In the genomic region with DNA sequence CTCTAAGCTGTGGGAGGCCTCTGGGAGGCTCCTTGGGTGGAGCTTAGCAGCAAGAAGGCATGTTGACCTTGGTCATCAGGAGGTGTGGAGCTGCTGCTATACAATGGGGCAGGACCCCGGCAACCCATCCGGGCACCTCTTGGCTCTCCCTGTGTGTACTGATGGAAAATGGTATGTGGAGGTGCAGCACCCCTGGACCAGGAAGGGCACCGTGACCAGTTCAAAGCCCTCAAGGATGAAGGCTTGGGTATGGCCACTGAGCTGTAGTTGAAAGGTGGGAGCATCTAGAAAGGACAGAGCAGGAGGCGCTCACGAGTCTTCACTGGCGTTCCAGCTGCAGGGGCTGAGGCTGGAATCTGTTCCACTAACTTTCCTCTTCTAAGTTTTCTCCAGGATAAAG, we compare ENCODE assay signal across 30 cellular contexts. TPM values are rescaled to one million over a fixed set of nuclear protein-coding genes. Genes with fewer than 3 reads are reported as not detected.
"Had no signal": no experiment of that assay in that cellular context is flagged by ENCODE, and none has a peak within 500 bp of the region (broad histone marks: within the 10 kb centered on the region; RNA-seq: fewer than 3 reads in every experiment).

No MANE protein-coding gene starts in this region.

- H2AFZ ChIP-seq: neural progenitor cell, parathyroid adenoma had no signal

- H3K27ac Mint-ChIP-seq: mesothelial cell of epicardium; naive B cell; natural killer cell; nephron progenitor cell; neural progenitor cell; stimulated activated memory B cell treated with anti-CD40 and anti-IgM and Interleukin-4, amounts not matched to agents 10 μg/mL and 1 μg/mL and 100 μg/mL, for 72 hours had no signal

- DNase-seq: hypothalamus; immature natural killer cell; left colon; left lung; lower lobe of right lung; mammary epithelial cell; mesenchymal stem cell; naive B cell; natural killer cell; nephron progenitor cell; occipital lobe; psoas muscle; right lobe of liver; stimulated activated CD4-positive, alpha-beta T cell treated with anti-CD3 and anti-CD28 coated beads, Interleukin-1b, Interleukin-23, amount 100 ng/mL, for 48 hours; stimulated activated CD4-positive, alpha-beta T cell treated with anti-CD3 and anti-CD28 coated beads, Interleukin-2, amount 100 ng/mL, for 48 hours; stimulated activated CD4-positive, alpha-beta T cell treated with anti-CD3 and anti-CD28 coated beads, Interleukin-4, amount 100 ng/mL, for 4 hours; stimulated activated CD8-positive, alpha-beta memory T cell treated with anti-CD3 and anti-CD28 coated beads, Interleukin-4, amount 100 ng/mL, for 48 hours; stimulated activated naive CD4-positive, alpha-beta T cell treated with Interleukin-2 at 50 U/mL for 16 hours; tibial artery; upper lobe of left lung had no signal

- H3K9ac ChIP-seq: neural progenitor cell, parathyroid adenoma had no signal

- H3K4me1 ChIP-seq: left lung, lower lobe of right lung, neural progenitor cell, parathyroid adenoma, psoas muscle, suprapubic skin, tibial artery, upper lobe of left lung, vagina had no signal

- H3K27me3 Mint-ChIP-seq: stimulated activated memory B cell treated with anti-CD40 and anti-IgM and Interleukin-4, amounts not matched to agents 10 μg/mL and 1 μg/mL and 100 μg/mL, for 72 hours had no signal

- H3K9me3 Mint-ChIP-seq: natural killer cell; stimulated activated memory B cell treated with anti-CD40 and anti-IgM and Interleukin-4, amounts not matched to agents 10 μg/mL and 1 μg/mL and 100 μg/mL, for 72 hours had no signal

- H3K4me3 Mint-ChIP-seq: immature natural killer cell; mesothelial cell of epicardium; naive B cell; natural killer cell; nephron progenitor cell; neural progenitor cell; stimulated activated memory B cell treated with anti-CD40 and anti-IgM and Interleukin-4, amounts not matched to agents 10 μg/mL and 1 μg/mL and 100 μg/mL, for 72 hours had no signal

- H3K27me3 ChIP-seq: right lobe of liver, upper lobe of left lung, vagina had no signal

- ATAC-seq: left colon; left lung; lower lobe of right lung; natural killer cell; psoas muscle; stimulated activated memory B cell treated with anti-CD40 and anti-IgM and Interleukin-4, amounts not matched to agents 10 μg/mL and 1 μg/mL and 100 μg/mL, for 72 hours had no signal

- H3K4me3 ChIP-seq: left lung, lower lobe of right lung, neural progenitor cell, psoas muscle, right lobe of liver, smooth muscle cell, suprapubic skin, thoracic aorta, tibial artery, upper lobe of left lung, vagina had no signal

- H3K4me2 ChIP-seq: neural progenitor cell, smooth muscle cell had no signal

- H3K36me3 ChIP-seq: left lung, lower lobe of right lung, neural progenitor cell, neutrophil, right lobe of liver, suprapubic skin, thoracic aorta, tibial artery, upper lobe of left lung, vagina had no signal

- H3K27ac ChIP-seq: left lung, lower lobe of right lung, neural progenitor cell, neutrophil, parathyroid adenoma, psoas muscle, suprapubic skin, thoracic aorta, tibial artery, upper lobe of left lung, vagina had no signal

- H3K79me2 ChIP-seq: parathyroid adenoma had no signal

- H3K4me1 Mint-ChIP-seq: mesothelial cell of epicardium, neural progenitor cell had no signal

- H3K36me3 Mint-ChIP-seq: immature natural killer cell; mesothelial cell of epicardium; natural killer cell; neural progenitor cell; stimulated activated memory B cell treated with anti-CD40 and anti-IgM and Interleukin-4, amounts not matched to agents 10 μg/mL and 1 μg/mL and 100 μg/mL, for 72 hours had no signal

- H3K9me3 ChIP-seq: left lung, lower lobe of right lung, neutrophil, psoas muscle, right lobe of liver, suprapubic skin, thoracic aorta, tibial artery, upper lobe of left lung, vagina had no signal

RNA-seq across cellular contexts. Expression of gene IRF4, which starts 6.7 kb away (rescaled TPM):
- total RNA-seq: mammary epithelial cell, mesothelial cell of epicardium, osteocyte had no signal
- polyA plus RNA-seq: smooth muscle cell had no signal
